ENCODE assay signal across 12 cellular contexts in genomic region chr20:58406422-58407001, GRCh38. TPM values are rescaled to one million over a fixed set of nuclear protein-coding genes. Genes with fewer than 3 reads are reported as not detected.
DNase-seq lines count a peak whose midpoint lies in the region; ATAC-seq and TF ChIP-seq lines count a peak whose summit lies in the region.
"Had no signal": no experiment of that assay in that cellular context is flagged by ENCODE, and none has a peak within 500 bp of the region (broad histone marks: within the 10 kb centered on the region; RNA-seq: fewer than 3 reads in every experiment).

No MANE protein-coding gene starts in this region.

- peaks cover 34% of the 10 kb centered on the region for H3K4me1 Mint-ChIP-seq in activated naive CD8-positive, alpha-beta T cell (ENCODE audit: low read depth)
- H3K4me1 Mint-ChIP-seq in activated naive CD8-positive, alpha-beta T cell treated with anti-CD3 and anti-CD28 coated beads for 36 hours, result peaks cover 29% of the 10 kb centered on the region
- H3K4me1 Mint-ChIP-seq in chondrocyte (ENCODE audit: low read depth), result peaks cover 32% of the 10 kb centered on the region
- H3K4me1 Mint-ChIP-seq in stimulated activated memory B cell treated with anti-CD40 and anti-IgM and Interleukin-4, amounts not matched to agents 10 μg/mL and 1 μg/mL and 100 μg/mL, for 72 hours, result peaks cover 28% of the 10 kb centered on the region

- H3K27ac Mint-ChIP-seq in activated naive CD8-positive, alpha-beta T cell, result peak overlapping the region; percentile 64
- no peak overlapping the region for H3K27ac Mint-ChIP-seq in activated naive CD8-positive, alpha-beta T cell treated with anti-CD3 and anti-CD28 coated beads for 36 hours
- H3K27ac Mint-ChIP-seq in chondrocyte (ENCODE audit: unreplicated experiment), result peak overlapping the region; percentile 82
- H3K27ac Mint-ChIP-seq in stimulated activated memory B cell treated with anti-CD40 and anti-IgM and Interleukin-4, amounts not matched to agents 10 μg/mL and 1 μg/mL and 100 μg/mL, for 72 hours, result no peak overlapping the region

- H3K36me3 ChIP-seq in OCI-LY7 (ENCODE audit: insufficient read depth, low read length), result peaks cover 17% of the 10 kb centered on the region
- no peaks in the 10 kb centered on the region for H3K36me3 ChIP-seq in skeletal muscle satellite cell (ENCODE audit: insufficient read depth, low read length)

- H3K4me1 ChIP-seq in OCI-LY7 (ENCODE audit: insufficient read depth, low read length, poor library complexity, severe bottlenecking) (peaks cover 56% of the 10 kb centered on the region), skeletal muscle satellite cell (ENCODE audit: control insufficient read depth, insufficient read depth, low read length) (peaks cover 32% of the 10 kb centered on the region)

- no peak overlapping the region for H3K9ac ChIP-seq in skeletal muscle satellite cell (ENCODE audit: low read depth, low read length)

- no TSS peak for BruUV-seq in OCI-LY7 (replicated peaks; lab: Mats Ljungman, UMichigan)

- H3K9me2 ChIP-seq in OCI-LY7 (ENCODE audit: insufficient read depth, low read length), result no peaks in the 10 kb centered on the region

- POLR2A ChIA-PET in OCI-LY7 (lab: Charles Lee), result interaction anchor here (0.7 to 1.9 kb wide), 3 partner anchors 8 to 15 kb away, joined by 3 to 5 read pairs (median 3); no protein-coding TSS in a partner anchor

- no peak overlapping the region for H2AFZ ChIP-seq in OCI-LY7 (ENCODE audit: low read length)

- H4K20me1 ChIP-seq in OCI-LY7 (ENCODE audit: insufficient read depth, low read length), result peaks cover 41% of the 10 kb centered on the region

- no peak for ATAC-seq in HG03039 (IDR thresholded peaks at IDR 0.05; ENCODE audit: unreplicated experiment)
- no peak for ATAC-seq in stimulated activated memory B cell treated with anti-CD40 and anti-IgM and Interleukin-4, amounts not matched to agents 10 μg/mL and 1 μg/mL and 100 μg/mL, for 72 hours
- ATAC-seq in GM18511 (IDR thresholded peaks at IDR 0.05; ENCODE audit: unreplicated experiment), result no peak

- TF ChIP-seq CTCF in OCI-LY7 (conservative IDR thresholded peaks at IDR 0.05; ENCODE audit: low read length) (no peak), chondrocyte (IDR thresholded peaks at IDR 0.05) (no peak)

- H3K27me3 Mint-ChIP-seq in activated naive CD8-positive, alpha-beta T cell, result no peaks in the 10 kb centered on the region
- no peaks in the 10 kb centered on the region for H3K27me3 Mint-ChIP-seq in activated naive CD8-positive, alpha-beta T cell treated with anti-CD3 and anti-CD28 coated beads for 36 hours
- H3K27me3 Mint-ChIP-seq in chondrocyte (ENCODE audit: low read depth), result no peaks in the 10 kb centered on the region
- H3K27me3 Mint-ChIP-seq in stimulated activated memory B cell treated with anti-CD40 and anti-IgM and Interleukin-4, amounts not matched to agents 10 μg/mL and 1 μg/mL and 100 μg/mL, for 72 hours, result no peaks in the 10 kb centered on the region
- H3K27me3 Mint-ChIP-seq: naive B cell had no signal

- H3K36me3 Mint-ChIP-seq in activated naive CD8-positive, alpha-beta T cell, result no peaks in the 10 kb centered on the region
- H3K36me3 Mint-ChIP-seq in activated naive CD8-positive, alpha-beta T cell treated with anti-CD3 and anti-CD28 coated beads for 36 hours, result peaks cover 6% of the 10 kb centered on the region
- no peaks in the 10 kb centered on the region for H3K36me3 Mint-ChIP-seq in chondrocyte (ENCODE audit: low read depth)
- no peaks in the 10 kb centered on the region for H3K36me3 Mint-ChIP-seq in stimulated activated memory B cell treated with anti-CD40 and anti-IgM and Interleukin-4, amounts not matched to agents 10 μg/mL and 1 μg/mL and 100 μg/mL, for 72 hours
- H3K36me3 Mint-ChIP-seq: naive B cell had no signal

- H3K4me3 ChIP-seq in OCI-LY7 (ENCODE audit: low read depth, low read length, poor library complexity, severe bottlenecking) (no peak overlapping the region), skeletal muscle satellite cell (ENCODE audit: low read length) (no peak overlapping the region)

- H3K4me2 ChIP-seq in OCI-LY7 (ENCODE audit: low read length) (peak overlapping the region; percentile 14; the same call in 1 of the 2 replicates), skeletal muscle satellite cell (ENCODE audit: low read length) (peak overlapping the region; percentile 12)

- no peak overlapping the region for H3K4me3 Mint-ChIP-seq in activated naive CD8-positive, alpha-beta T cell
- no peak overlapping the region for H3K4me3 Mint-ChIP-seq in activated naive CD8-positive, alpha-beta T cell treated with anti-CD3 and anti-CD28 coated beads for 36 hours
- H3K4me3 Mint-ChIP-seq in chondrocyte (ENCODE audit: unreplicated experiment), result no peak overlapping the region
- H3K4me3 Mint-ChIP-seq in stimulated activated memory B cell treated with anti-CD40 and anti-IgM and Interleukin-4, amounts not matched to agents 10 μg/mL and 1 μg/mL and 100 μg/mL, for 72 hours, result no peak overlapping the region
- H3K4me3 Mint-ChIP-seq: naive B cell had no signal

- intact Hi-C loops in OCI-LY7 (cut with micrococcal nuclease; ENCODE audit: unreplicated experiment), result no loop called here

- CTCF ChIA-PET in OCI-LY7 (lab: Charles Lee; ENCODE audit: unreplicated experiment), result no interaction called here

- H3K9me3 ChIP-seq in OCI-LY7 (ENCODE audit: low read length) (peaks cover 4% of the 10 kb centered on the region; the same call in 1 of the 2 replicates), skeletal muscle satellite cell (replicated peaks; ENCODE audit: low read length) (no peaks in the 10 kb centered on the region)

- no peaks in the 10 kb centered on the region for H3K27me3 ChIP-seq in skeletal muscle satellite cell (ENCODE audit: control insufficient read depth, insufficient read depth, low read length)

- H3K79me2 ChIP-seq in OCI-LY7 (ENCODE audit: insufficient read depth, low read depth, low read length), result peaks cover 99% of the 10 kb centered on the region

- H3K9me3 Mint-ChIP-seq in activated naive CD8-positive, alpha-beta T cell (ENCODE audit: low read depth), result no peaks in the 10 kb centered on the region
- no peaks in the 10 kb centered on the region for H3K9me3 Mint-ChIP-seq in activated naive CD8-positive, alpha-beta T cell treated with anti-CD3 and anti-CD28 coated beads for 36 hours
- no peaks in the 10 kb centered on the region for H3K9me3 Mint-ChIP-seq in chondrocyte (ENCODE audit: low read depth)
- no peaks in the 10 kb centered on the region for H3K9me3 Mint-ChIP-seq in stimulated activated memory B cell treated with anti-CD40 and anti-IgM and Interleukin-4, amounts not matched to agents 10 μg/mL and 1 μg/mL and 100 μg/mL, for 72 hours
- H3K9me3 Mint-ChIP-seq: naive B cell had no signal

- DNase-seq in activated naive CD8-positive, alpha-beta T cell treated with anti-CD3 and anti-CD28 coated beads for 36 hours, result no peak
- DNase-seq in OCI-LY7 (ENCODE audit: low spot score) (no peak), chondrocyte (ENCODE audit: low spot score) (no peak)
- DNase-seq: naive B cell; NCI-H187; NCI-H446 treated with DMSO at 0.1 percent for 48 hours; stimulated activated CD4-positive, alpha-beta T cell treated with anti-CD3 and anti-CD28 coated beads, Interleukin-1b, Interleukin-23, amount 100 ng/mL, for 48 hours had no signal

- no peak overlapping the region for H3K27ac ChIP-seq in OCI-LY7 (ENCODE audit: low read depth, low read length, poor library complexity, severe bottlenecking)

RNA-seq across cellular contexts. Expression of gene VAPB, which starts 17.5 kb away (rescaled TPM):
- total RNA-seq in activated naive CD8-positive, alpha-beta T cell treated with anti-CD3 and anti-CD28 coated beads for 36 hours, result 10 to 100 TPM; 38.4 to 40.6 TPM
- 12.1 and 13.3 TPM in 2 replicates for total RNA-seq in OCI-LY7 (2014; rRNA removed; shearing (Covaris generic))
- 41.8 and 43.2 TPM in 2 replicates for total RNA-seq in OCI-LY7 (2022)
- 48.2 to 55.3 TPM (median 53.3 TPM) in 3 replicates for total RNA-seq in chondrocyte
- total RNA-seq in skeletal muscle satellite cell (2012; rRNA removed), result 10.9 and 12.9 TPM in 2 replicates

Comparison
In these comparisons a context has a peak if more than half of its experiments do, and no peak if none do; other contexts are left out.
1. H3K27ac Mint-ChIP-seq: peak in activated naive CD8-positive, alpha-beta T cell (single experiment) and chondrocyte (single experiment); none in activated naive CD8-positive, alpha-beta T cell treated with anti-CD3 and anti-CD28 coated beads for 36 hours (single experiment) and stimulated activated memory B cell treated with anti-CD40 and anti-IgM and Interleukin-4, amounts not matched to agents 10 μg/mL and 1 μg/mL and 100 μg/mL, for 72 hours (single experiment).